ENCODE assay signal across 1 cellular context in genomic region chr5:138725885-138726457, GRCh38.
TF ChIP-seq lines count a peak whose summit lies in the region.

No MANE protein-coding gene starts in this region.

TF ChIP-seq in H1, 55 proteins besides CTCF, POLR2A, EP300 and RAD21:
- TF ChIP-seq GTF2F1 (IDR thresholded peaks at IDR 0.05; ENCODE audit: borderline replicate concordance, low read depth, low read length) (no peak), POLR2AphosphoS5 (IDR thresholded peaks at IDR 0.05; ENCODE audit: low read depth, low read length) (no peak), CREB1 (IDR thresholded peaks at IDR 0.05) (no peak), TAF7 (optimal IDR thresholded peaks at IDR 0.05; ENCODE audit: borderline replicate concordance, low read depth, low read length) (no peak), SUZ12 (IDR thresholded peaks at IDR 0.05; ENCODE audit: low read length) (no peak), BRCA1 (IDR thresholded peaks at IDR 0.05; ENCODE audit: low read depth, low read length) (no peak), FOSL1 (IDR thresholded peaks at IDR 0.05; ENCODE audit: insufficient read depth, low read depth, low read length) (no peak), SP4 (IDR thresholded peaks at IDR 0.05; ENCODE audit: low read length) (no peak), PHF8 (conservative IDR thresholded peaks at IDR 0.05; ENCODE audit: low read depth, low read length) (no peak), SIN3A (conservative IDR thresholded peaks at IDR 0.05 in 1 of 2, IDR thresholded peaks at IDR 0.05 in 1 of 2; ENCODE audit: low read depth in 1 of 2, low read length in 2 of 2) (no peak), ATF3 (IDR thresholded peaks at IDR 0.05; ENCODE audit: insufficient read depth, low read depth, low read length) (no peak), TEAD4 (IDR thresholded peaks at IDR 0.05; ENCODE audit: low read depth, low read length) (no peak), CBX8 (IDR thresholded peaks at IDR 0.05; ENCODE audit: borderline replicate concordance, low read depth, low read length) (no peak), RNF2 (IDR thresholded peaks at IDR 0.05; ENCODE audit: borderline replicate concordance, low read depth, low read length, missing control alignments, poor library complexity, severe bottlenecking) (no peak)
- TF ChIP-seq, protein P1, sequence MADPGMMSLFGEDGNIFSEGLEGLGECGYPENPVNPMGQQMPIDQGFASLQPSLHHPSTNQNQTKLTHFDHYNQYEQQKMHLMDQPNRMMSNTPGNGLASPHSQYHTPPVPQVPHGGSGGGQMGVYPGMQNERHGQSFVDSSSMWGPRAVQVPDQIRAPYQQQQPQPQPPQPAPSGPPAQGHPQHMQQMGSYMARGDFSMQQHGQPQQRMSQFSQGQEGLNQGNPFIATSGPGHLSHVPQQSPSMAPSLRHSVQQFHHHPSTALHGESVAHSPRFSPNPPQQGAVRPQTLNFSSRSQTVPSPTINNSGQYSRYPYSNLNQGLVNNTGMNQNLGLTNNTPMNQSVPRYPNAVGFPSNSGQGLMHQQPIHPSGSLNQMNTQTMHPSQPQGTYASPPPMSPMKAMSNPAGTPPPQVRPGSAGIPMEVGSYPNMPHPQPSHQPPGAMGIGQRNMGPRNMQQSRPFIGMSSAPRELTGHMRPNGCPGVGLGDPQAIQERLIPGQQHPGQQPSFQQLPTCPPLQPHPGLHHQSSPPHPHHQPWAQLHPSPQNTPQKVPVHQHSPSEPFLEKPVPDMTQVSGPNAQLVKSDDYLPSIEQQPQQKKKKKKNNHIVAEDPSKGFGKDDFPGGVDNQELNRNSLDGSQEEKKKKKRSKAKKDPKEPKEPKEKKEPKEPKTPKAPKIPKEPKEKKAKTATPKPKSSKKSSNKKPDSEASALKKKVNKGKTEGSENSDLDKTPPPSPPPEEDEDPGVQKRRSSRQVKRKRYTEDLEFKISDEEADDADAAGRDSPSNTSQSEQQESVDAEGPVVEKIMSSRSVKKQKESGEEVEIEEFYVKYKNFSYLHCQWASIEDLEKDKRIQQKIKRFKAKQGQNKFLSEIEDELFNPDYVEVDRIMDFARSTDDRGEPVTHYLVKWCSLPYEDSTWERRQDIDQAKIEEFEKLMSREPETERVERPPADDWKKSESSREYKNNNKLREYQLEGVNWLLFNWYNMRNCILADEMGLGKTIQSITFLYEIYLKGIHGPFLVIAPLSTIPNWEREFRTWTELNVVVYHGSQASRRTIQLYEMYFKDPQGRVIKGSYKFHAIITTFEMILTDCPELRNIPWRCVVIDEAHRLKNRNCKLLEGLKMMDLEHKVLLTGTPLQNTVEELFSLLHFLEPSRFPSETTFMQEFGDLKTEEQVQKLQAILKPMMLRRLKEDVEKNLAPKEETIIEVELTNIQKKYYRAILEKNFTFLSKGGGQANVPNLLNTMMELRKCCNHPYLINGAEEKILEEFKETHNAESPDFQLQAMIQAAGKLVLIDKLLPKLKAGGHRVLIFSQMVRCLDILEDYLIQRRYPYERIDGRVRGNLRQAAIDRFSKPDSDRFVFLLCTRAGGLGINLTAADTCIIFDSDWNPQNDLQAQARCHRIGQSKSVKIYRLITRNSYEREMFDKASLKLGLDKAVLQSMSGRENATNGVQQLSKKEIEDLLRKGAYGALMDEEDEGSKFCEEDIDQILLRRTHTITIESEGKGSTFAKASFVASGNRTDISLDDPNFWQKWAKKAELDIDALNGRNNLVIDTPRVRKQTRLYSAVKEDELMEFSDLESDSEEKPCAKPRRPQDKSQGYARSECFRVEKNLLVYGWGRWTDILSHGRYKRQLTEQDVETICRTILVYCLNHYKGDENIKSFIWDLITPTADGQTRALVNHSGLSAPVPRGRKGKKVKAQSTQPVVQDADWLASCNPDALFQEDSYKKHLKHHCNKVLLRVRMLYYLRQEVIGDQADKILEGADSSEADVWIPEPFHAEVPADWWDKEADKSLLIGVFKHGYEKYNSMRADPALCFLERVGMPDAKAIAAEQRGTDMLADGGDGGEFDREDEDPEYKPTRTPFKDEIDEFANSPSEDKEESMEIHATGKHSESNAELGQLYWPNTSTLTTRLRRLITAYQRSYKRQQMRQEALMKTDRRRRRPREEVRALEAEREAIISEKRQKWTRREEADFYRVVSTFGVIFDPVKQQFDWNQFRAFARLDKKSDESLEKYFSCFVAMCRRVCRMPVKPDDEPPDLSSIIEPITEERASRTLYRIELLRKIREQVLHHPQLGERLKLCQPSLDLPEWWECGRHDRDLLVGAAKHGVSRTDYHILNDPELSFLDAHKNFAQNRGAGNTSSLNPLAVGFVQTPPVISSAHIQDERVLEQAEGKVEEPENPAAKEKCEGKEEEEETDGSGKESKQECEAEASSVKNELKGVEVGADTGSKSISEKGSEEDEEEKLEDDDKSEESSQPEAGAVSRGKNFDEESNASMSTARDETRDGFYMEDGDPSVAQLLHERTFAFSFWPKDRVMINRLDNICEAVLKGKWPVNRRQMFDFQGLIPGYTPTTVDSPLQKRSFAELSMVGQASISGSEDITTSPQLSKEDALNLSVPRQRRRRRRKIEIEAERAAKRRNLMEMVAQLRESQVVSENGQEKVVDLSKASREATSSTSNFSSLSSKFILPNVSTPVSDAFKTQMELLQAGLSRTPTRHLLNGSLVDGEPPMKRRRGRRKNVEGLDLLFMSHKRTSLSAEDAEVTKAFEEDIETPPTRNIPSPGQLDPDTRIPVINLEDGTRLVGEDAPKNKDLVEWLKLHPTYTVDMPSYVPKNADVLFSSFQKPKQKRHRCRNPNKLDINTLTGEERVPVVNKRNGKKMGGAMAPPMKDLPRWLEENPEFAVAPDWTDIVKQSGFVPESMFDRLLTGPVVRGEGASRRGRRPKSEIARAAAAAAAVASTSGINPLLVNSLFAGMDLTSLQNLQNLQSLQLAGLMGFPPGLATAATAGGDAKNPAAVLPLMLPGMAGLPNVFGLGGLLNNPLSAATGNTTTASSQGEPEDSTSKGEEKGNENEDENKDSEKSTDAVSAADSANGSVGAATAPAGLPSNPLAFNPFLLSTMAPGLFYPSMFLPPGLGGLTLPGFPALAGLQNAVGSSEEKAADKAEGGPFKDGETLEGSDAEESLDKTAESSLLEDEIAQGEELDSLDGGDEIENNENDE (IDR thresholded peaks at IDR 0.05; ENCODE audit: insufficient replicate concordance, low read length) = no peak
- TF ChIP-seq, protein P2, sequence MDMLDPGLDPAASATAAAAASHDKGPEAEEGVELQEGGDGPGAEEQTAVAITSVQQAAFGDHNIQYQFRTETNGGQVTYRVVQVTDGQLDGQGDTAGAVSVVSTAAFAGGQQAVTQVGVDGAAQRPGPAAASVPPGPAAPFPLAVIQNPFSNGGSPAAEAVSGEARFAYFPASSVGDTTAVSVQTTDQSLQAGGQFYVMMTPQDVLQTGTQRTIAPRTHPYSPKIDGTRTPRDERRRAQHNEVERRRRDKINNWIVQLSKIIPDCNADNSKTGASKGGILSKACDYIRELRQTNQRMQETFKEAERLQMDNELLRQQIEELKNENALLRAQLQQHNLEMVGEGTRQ (IDR thresholded peaks at IDR 0.05; ENCODE audit: low read length) = no peak
